ENCODE assay signal across 12 cellular contexts in the genomic region with DNA sequence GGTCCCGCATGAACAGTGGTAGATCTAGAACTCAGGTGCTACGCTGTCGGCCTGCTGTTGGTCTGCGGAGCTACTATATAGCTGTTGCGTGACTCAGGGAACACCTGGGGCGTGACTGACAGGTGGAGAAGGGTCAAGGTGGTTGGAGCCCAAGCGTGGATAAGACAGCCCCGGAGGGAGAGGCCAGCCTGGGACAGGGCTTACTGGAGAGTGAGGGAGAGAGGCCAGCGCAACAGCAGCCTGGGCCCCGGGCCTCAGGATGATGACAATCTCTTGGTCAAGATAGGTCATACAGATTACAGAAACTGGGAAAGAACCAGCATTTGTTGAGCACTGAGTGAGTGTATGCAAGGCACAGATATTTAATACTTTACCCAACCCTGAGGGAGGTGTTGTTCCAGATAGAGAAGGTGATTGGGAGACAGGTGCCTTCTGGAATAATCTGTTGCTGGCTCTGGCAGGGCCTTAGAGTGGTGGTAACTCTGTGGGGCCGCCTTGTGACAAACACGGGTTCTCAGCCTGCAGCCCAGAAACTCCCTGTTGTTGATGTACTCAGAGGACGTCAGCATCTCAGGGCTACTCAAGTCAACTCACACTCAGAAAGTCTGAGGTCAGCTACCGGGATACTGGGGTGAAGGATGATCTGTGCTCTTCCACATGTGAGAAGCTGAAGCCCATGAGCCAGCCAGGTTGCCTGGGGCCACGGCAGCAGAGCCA.
DNase-seq lines count a peak whose midpoint lies in the region; ATAC-seq and TF ChIP-seq lines count a peak whose summit lies in the region.
"Had no signal": no experiment of that assay in that cellular context is flagged by ENCODE, and none has a peak within 500 bp of the region (broad histone marks: within the 10 kb centered on the region; RNA-seq: fewer than 3 reads in every experiment).

No MANE protein-coding gene starts in this region.

- no peaks in the 10 kb centered on the region for H3K27me3 ChIP-seq in trophoblast cell (ENCODE audit: insufficient read depth, low read length)
- H3K27me3 ChIP-seq: gastrocnemius medialis had no signal

- H4K20me1 ChIP-seq in OCI-LY7 (ENCODE audit: insufficient read depth, low read length) = no peaks in the 10 kb centered on the region

- H2AFZ ChIP-seq in OCI-LY7 (ENCODE audit: low read length) = peak overlapping the region; percentile 29; the same call in 1 of the 2 replicates
- H2AFZ ChIP-seq in trophoblast cell (ENCODE audit: insufficient read depth, low read length, poor library complexity) = no peak overlapping the region

- no peak overlapping the region for H3K4me3 ChIP-seq in OCI-LY7 (ENCODE audit: low read depth, low read length, poor library complexity, severe bottlenecking)
- no peak overlapping the region for H3K4me3 ChIP-seq in trophoblast cell (ENCODE audit: low read depth, low read length)
- H3K4me3 ChIP-seq: gastrocnemius medialis had no signal

- H3K14ac ChIP-seq in trophoblast cell (ENCODE audit: low read length) = peak overlapping the region; percentile 38

- peak overlapping the region; percentile 25 for H4K8ac ChIP-seq in trophoblast cell (ENCODE audit: low read depth, low read length)

- no peak for ATAC-seq in HG03280 (IDR thresholded peaks at IDR 0.05; ENCODE audit: unreplicated experiment)
- ATAC-seq: CD8-positive, alpha-beta T cell; gastrocnemius medialis had no signal

- no peaks in the 10 kb centered on the region for H3K36me3 ChIP-seq in OCI-LY7 (ENCODE audit: insufficient read depth, low read length)
- H3K36me3 ChIP-seq in trophoblast cell (ENCODE audit: control insufficient read depth in 1 of 2, insufficient read depth in 2 of 2, low read length in 2 of 2) = no peaks in the 10 kb centered on the region
- H3K36me3 ChIP-seq: gastrocnemius medialis had no signal

- H3K79me1 ChIP-seq in trophoblast cell (ENCODE audit: low read length) = peaks cover 33% of the 10 kb centered on the region

- intact Hi-C loops in OCI-LY7 (cut with micrococcal nuclease; ENCODE audit: unreplicated experiment) = no loop called here

- H2BK12ac ChIP-seq in trophoblast cell (ENCODE audit: low read length) = peak overlapping the region; percentile 67

- H3K9me3 ChIP-seq in OCI-LY7 (ENCODE audit: low read length) (no peaks in the 10 kb centered on the region), trophoblast cell (ENCODE audit: insufficient read depth, low read depth, low read length) (no peaks in the 10 kb centered on the region)
- H3K9me3 ChIP-seq: gastrocnemius medialis had no signal

- no peak overlapping the region for H4K12ac ChIP-seq in trophoblast cell (ENCODE audit: low read depth, low read length)

- 0 out of 2 replicates have a peak overlapping the region, but pooled peaks have one; percentile 2 for H3K4me2 ChIP-seq in OCI-LY7 (ENCODE audit: low read length)
- peak overlapping the region; percentile 26 for H3K4me2 ChIP-seq in trophoblast cell (ENCODE audit: low read length)

- no peak overlapping the region for H3K9ac ChIP-seq in trophoblast cell (ENCODE audit: low read length)

- no peak for TF ChIP-seq CTCF in OCI-LY7 (conservative IDR thresholded peaks at IDR 0.05; ENCODE audit: low read length)

- H3K18ac ChIP-seq in trophoblast cell (ENCODE audit: low read length) = peak overlapping the region; percentile 8

- CTCF ChIA-PET in OCI-LY7 (lab: Charles Lee; ENCODE audit: unreplicated experiment) = no interaction called here

- no CpG with 5 or more reads among the region's 15 CpGs for WGBS in trophoblast cell (ENCODE audit: extremely low coverage, insufficient coverage, insufficient read length)

- H3K4me1 ChIP-seq in OCI-LY7 (ENCODE audit: insufficient read depth, low read length, poor library complexity, severe bottlenecking) = peaks cover 69% of the 10 kb centered on the region
- peaks cover 31 to 43% of the 10 kb centered on the region in 2 experiments for H3K4me1 ChIP-seq in trophoblast cell (ENCODE audit: control insufficient read depth in 1 of 2, insufficient read depth in 2 of 2, low read length in 2 of 2)

- H3K27ac ChIP-seq in OCI-LY7 (ENCODE audit: low read depth, low read length, poor library complexity, severe bottlenecking) (no peak overlapping the region), epithelial cell of prostate (peak overlapping the region; percentile 95), trophoblast cell (ENCODE audit: low read depth, low read length) (no peak overlapping the region)
- H3K27ac ChIP-seq: gastrocnemius medialis had no signal

- peak overlapping the region; percentile 30 for H2AK5ac ChIP-seq in trophoblast cell (ENCODE audit: low read length)

- H3K79me2 ChIP-seq in OCI-LY7 (ENCODE audit: insufficient read depth, low read depth, low read length) (no peaks in the 10 kb centered on the region), trophoblast cell (ENCODE audit: control insufficient read depth, insufficient read depth, low read length, poor library complexity) (peaks cover 2% of the 10 kb centered on the region)

- H4K91ac ChIP-seq in trophoblast cell (ENCODE audit: low read depth, low read length) = peak overlapping the region; percentile 85

- H3K9me2 ChIP-seq in OCI-LY7 (ENCODE audit: insufficient read depth, low read length) = no peaks in the 10 kb centered on the region

- H2BK5ac ChIP-seq in trophoblast cell (ENCODE audit: low read depth, low read length, poor library complexity) = peak overlapping the region; percentile 10

- DNase-seq in EL = peak; percentile 9
- no peak for DNase-seq in OCI-LY7 (ENCODE audit: low spot score)
- no peak for DNase-seq in epithelial cell of prostate (ENCODE audit: low read depth, low spot score)
- peak; percentile 97 to 98 for DNase-seq in trophoblast cell
- no peak for DNase-seq in midbrain (lab: John Stamatoyannopoulos, UW)
- no peak for DNase-seq in epidermal melanocyte (ENCODE audit: insufficient read length, low spot score)
- no peak for DNase-seq in DMS114 treated with DMSO at 0.1 percent for 48 hours (lab: John Stamatoyannopoulos, UW; ENCODE audit: unreplicated experiment)
- DNase-seq: CD8-positive, alpha-beta T cell; gastrocnemius medialis; NCI-H1092 treated with DMSO at 0.1 percent for 48 hours; NCI-H345 had no signal

- H3K23ac ChIP-seq in trophoblast cell (ENCODE audit: low read length) = no peak overlapping the region

- BruUV-seq in OCI-LY7 (replicated peaks; lab: Mats Ljungman, UMichigan) = no TSS peak

- peak overlapping the region; percentile 13 for H2BK120ac ChIP-seq in trophoblast cell (ENCODE audit: insufficient read depth, low read length, poor library complexity)

- no peak overlapping the region for H3K4ac ChIP-seq in trophoblast cell (ENCODE audit: low read depth, low read length)

- POLR2A ChIA-PET in OCI-LY7 (lab: Charles Lee) = interaction anchor here (0.7 to 2.5 kb wide), 6 partner anchors 15 to 261 kb away, joined by 3 to 9 read pairs (median 5); no protein-coding TSS in a partner anchor

Comparison
In these comparisons a context has a peak if more than half of its experiments do, and no peak if none do; other contexts are left out.
1. DNase-seq: peak in EL (single experiment) and trophoblast cell (2 of 2); none in OCI-LY7 (single experiment), epithelial cell of prostate (single experiment), midbrain (single experiment), epidermal melanocyte (single experiment) and DMS114 treated with DMSO at 0.1 percent for 48 hours (single experiment).